8 cellular contexts compared by ENCODE assay signal in the genomic region with DNA sequence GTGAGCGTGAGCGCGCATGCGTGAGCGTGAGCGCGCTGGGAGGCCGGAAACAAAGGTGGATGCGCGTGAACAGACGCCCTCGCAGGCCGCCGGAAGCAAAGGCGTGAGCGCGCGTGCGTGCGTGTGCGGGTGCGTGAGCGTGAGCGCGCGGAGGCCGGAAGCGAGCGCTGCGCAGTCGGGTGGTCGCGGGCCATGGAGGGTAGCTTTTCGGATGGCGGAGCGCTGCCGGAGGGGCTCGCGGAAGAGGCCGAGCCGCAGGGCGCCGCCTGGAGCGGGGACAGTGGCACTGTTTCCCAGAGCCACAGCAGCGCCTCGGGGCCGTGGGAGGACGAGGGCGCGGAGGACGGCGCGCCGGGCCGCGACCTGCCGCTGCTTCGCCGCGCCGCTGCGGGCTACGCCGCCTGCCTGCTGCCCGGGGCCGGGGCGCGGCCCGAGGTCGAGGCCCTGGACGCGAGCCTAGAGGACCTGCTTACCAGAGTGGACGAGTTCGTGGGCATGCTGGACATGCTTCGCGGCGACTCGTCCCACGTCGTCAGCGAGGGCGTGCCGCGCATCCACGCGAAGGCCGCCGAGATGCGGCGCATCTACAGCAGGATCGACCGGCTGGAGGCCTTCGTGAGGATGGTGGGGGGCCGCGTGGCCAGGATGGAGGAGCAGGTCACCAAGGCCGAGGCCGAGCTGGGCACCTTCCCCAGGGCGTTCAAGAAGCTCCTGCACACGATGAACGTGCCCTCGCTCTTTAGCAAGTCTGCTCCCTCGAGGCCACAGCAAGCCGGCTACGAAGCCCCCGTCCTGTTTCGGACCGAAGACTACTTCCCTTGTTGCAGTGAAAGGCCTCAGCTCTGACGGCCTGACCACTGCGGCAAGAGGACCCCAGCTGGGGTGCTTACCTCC. TPM values are rescaled to one million over a fixed set of nuclear protein-coding genes. Genes with fewer than 3 reads are reported as not detected.
DNase-seq lines count a peak whose midpoint lies in the region; ATAC-seq, FAIRE-seq and TF ChIP-seq lines count a peak whose summit lies in the region.

A gene with protein sequence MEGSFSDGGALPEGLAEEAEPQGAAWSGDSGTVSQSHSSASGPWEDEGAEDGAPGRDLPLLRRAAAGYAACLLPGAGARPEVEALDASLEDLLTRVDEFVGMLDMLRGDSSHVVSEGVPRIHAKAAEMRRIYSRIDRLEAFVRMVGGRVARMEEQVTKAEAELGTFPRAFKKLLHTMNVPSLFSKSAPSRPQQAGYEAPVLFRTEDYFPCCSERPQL (plus strand): TSS at position 157 of the 894 bp plus-strand sequence. CDS start 36 bp downstream, at position 193.

- intact Hi-C loops in right lobe of liver (cut with DNase I) = no loop called here

- H3K27me3 ChIP-seq in BLaER1 (no peaks in the 10 kb centered on the region), right lobe of liver (no peaks in the 10 kb centered on the region)

- peak within 1 kb of the TSS; percentile 95 for H3K9ac ChIP-seq in BLaER1

- H3K9me3 ChIP-seq in BLaER1 (no peaks in the 10 kb centered on the region), right lobe of liver (no peaks in the 10 kb centered on the region)

- DNase-seq in GM19239 (ENCODE audit: insufficient read length, low spot score) (peak; percentile 90), NCI-H526 (lab: John Stamatoyannopoulos, UW) (peak; percentile 77 to 95), dermis microvascular lymphatic vessel endothelial cell (ENCODE audit: low read depth in 2 of 2) (peak; percentile 84 to 91), right lobe of liver (peak; percentile 89 to 91 (median 89))
- DNase-seq in activated CD4-positive, alpha-beta T cell treated with anti-CD3 and anti-CD28 coated beads, Interleukin-2, amount 50 U/mL, for 4 hours = peak; percentile 78 to 81
- peak; percentile 87 for DNase-seq in stimulated activated CD4-positive, alpha-beta T cell treated with anti-CD3 and anti-CD28 coated beads, Interleukin-4, amount 100 ng/mL, for 24 hours

- H3K36me3 ChIP-seq in BLaER1 = no peaks in the 10 kb centered on the region
- no peaks in the 10 kb centered on the region for H3K36me3 ChIP-seq in right lobe of liver

- peak in 2 of 4 donors; percentile 11 to 33 for TF ChIP-seq CTCF in right lobe of liver (IDR thresholded peaks at IDR 0.05)

- H3K27ac ChIP-seq in BLaER1 (peak within 1 kb of the TSS; percentile 96), right lobe of liver (peak within 1 kb of the TSS; percentile 68 to 86 (median 77))

- ATAC-seq in HG03442 (IDR thresholded peaks at IDR 0.05; ENCODE audit: unreplicated experiment) (peak; percentile 80), right lobe of liver (peak; percentile 92 to 96 (median 94))

- H3K4me1 ChIP-seq in BLaER1 (peaks cover 44% of the 10 kb centered on the region), right lobe of liver (peaks cover 0 to 15% (median 5%) of the 10 kb centered on the region in 4 donors)

- FAIRE-seq in GM19239 (lab: Jason Lieb, UNC) = peak; percentile 94

- H3K4me2 ChIP-seq in BLaER1 = peak within 1 kb of the TSS; percentile 84

- WGBS in right lobe of liver (ENCODE audit: insufficient coverage, low coverage, low lambda C conversion rate, missing lambda C conversion rate) = under 1% methylated on average over 34 of the region's 109 CpGs

- peak within 1 kb of the TSS; percentile 95 for H3K4me3 ChIP-seq in BLaER1
- H3K4me3 ChIP-seq in right lobe of liver = peak within 1 kb of the TSS; percentile 67 to 87 (median 69)

- H4K20me1 ChIP-seq in BLaER1 = peaks cover 34% of the 10 kb centered on the region

- TF ChIP-seq POLR2A in right lobe of liver (IDR thresholded peaks at IDR 0.05) = peak; percentile 88

RNA-seq across cellular contexts. Expression of the gene that starts here (rescaled TPM):
- total RNA-seq in dermis microvascular lymphatic vessel endothelial cell (8.2 and 11.1 TPM in 2 replicates), right lobe of liver (1 to 10 TPM; 3.0 to 9.9 (median 6.6) TPM)

Comparison
In these comparisons a context has a peak if more than half of its experiments do, and no peak if none do; other contexts are left out.
1. Peak in every context shown above with its lines: DNase-seq, ATAC-seq, H3K4me3 ChIP-seq and H3K27ac ChIP-seq.